ENCODE assay signal across 1 cellular context in the genomic region with DNA sequence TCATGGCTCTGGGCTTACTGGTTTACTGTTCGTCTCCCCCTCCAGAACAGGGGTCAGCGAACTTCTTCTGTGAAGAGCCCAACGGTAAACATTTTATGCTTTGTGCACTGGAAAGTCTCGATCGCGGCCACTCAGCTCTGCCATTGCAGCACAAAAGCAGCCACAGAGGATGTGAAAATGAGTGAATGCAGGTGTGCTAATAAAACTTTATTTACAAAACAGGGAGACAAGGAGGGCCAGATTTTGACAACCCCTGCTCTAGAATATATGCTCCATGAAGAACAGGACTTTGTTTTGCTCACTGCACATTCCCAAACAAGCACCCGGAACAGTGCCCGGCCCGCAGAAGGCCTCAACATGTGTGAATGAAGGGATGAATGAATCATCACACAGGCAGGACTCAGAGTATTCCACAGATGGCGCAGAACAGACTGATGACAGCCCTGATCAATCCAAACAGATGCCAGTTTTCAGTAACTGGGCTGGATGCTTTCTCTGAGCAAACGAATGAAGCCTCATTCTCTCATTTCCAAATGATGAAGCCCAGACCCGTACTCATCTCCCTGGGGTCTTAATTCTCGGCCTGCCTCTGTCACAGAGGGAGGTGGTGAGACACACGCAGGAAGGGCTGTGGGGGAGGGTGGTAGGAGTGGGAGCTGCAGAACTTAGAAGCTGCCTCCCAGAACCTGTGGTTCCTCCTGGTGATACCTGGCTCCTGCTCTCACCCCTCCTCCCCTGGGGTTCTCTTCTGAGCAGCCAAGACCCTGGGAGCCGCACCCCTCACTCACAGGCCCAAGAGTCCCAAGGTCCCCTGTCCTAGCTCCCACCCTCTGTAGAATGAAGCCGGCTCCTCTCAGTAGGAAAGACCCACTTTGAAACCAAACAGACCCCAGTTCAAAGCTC.
TF ChIP-seq lines count a peak whose summit lies in the region.

No MANE protein-coding gene starts in this region.

TF ChIP-seq in K562, 482 proteins besides CTCF, POLR2A, EP300 and RAD21:
- no peak for TF ChIP-seq RERE (CRISPR knock-in tag; IDR thresholded peaks at IDR 0.05; ENCODE audit: borderline replicate concordance)
- TF ChIP-seq ZBTB40 (IDR thresholded peaks at IDR 0.05) = peak; percentile 96
- TF ChIP-seq ZBTB40 (CRISPR knock-in tag; IDR thresholded peaks at IDR 0.05) = peak; percentile 96
